ENCODE assay signal across 8 cellular contexts in genomic region chr9:9942764-9943424, GRCh38.
DNase-seq lines count a peak whose midpoint lies in the region; ATAC-seq, FAIRE-seq and TF ChIP-seq lines count a peak whose summit lies in the region.

No MANE protein-coding gene starts in this region.

- intact Hi-C loops in natural killer cell (cut with micrococcal nuclease) = no loop called here

- H3K9me3 Mint-ChIP-seq in natural killer cell = no peaks in the 10 kb centered on the region
- H3K9me3 Mint-ChIP-seq in natural killer cell treated with Interleukin-12 subunit alpha and Interleukin-12 subunit beta and Interleukin-15 and Interleukin-18, amount 100 ng/mL, for 72 hours = no peaks in the 10 kb centered on the region

- H3K4me3 Mint-ChIP-seq in natural killer cell = no peak overlapping the region
- H3K4me3 Mint-ChIP-seq in natural killer cell treated with Interleukin-12 subunit alpha and Interleukin-12 subunit beta and Interleukin-15 and Interleukin-18, amount 100 ng/mL, for 72 hours = no peak overlapping the region

- H3K27me3 Mint-ChIP-seq in natural killer cell (ENCODE audit: low read depth in 2 of 2) = no peaks in the 10 kb centered on the region
- no peaks in the 10 kb centered on the region for H3K27me3 Mint-ChIP-seq in natural killer cell treated with Interleukin-12 subunit alpha and Interleukin-12 subunit beta and Interleukin-15 and Interleukin-18, amount 100 ng/mL, for 72 hours

- DNase-seq in natural killer cell (peak; percentile 16), NCI-H146 (lab: John Stamatoyannopoulos, UW) (peak; percentile 84), bronchial epithelial cell (ENCODE audit: low read depth) (peak; percentile 58), kidney epithelial cell (ENCODE audit: low read depth) (no peak)
- no peak for DNase-seq in natural killer cell treated with Interleukin-12 subunit alpha and Interleukin-12 subunit beta and Interleukin-15 and Interleukin-18, amount 100 ng/mL, for 72 hours (ENCODE audit: low spot score)
- DNase-seq in stimulated activated CD4-positive, alpha-beta T cell treated with anti-CD3 and anti-CD28 coated beads, Interleukin-2, amount 100 ng/mL, for 48 hours = peak; percentile 39 to 44

- FAIRE-seq in TTC549 (lab: Jason Lieb, UNC) (peak; percentile 49), bronchial epithelial cell (lab: Jason Lieb, UNC) (no peak)

- ATAC-seq in natural killer cell (peak in 1 of 3 donors; percentile 61), HG02763 (IDR thresholded peaks at IDR 0.05; ENCODE audit: unreplicated experiment) (peak; percentile 86)
- ATAC-seq in natural killer cell treated with Interleukin-12 subunit alpha and Interleukin-12 subunit beta and Interleukin-15 and Interleukin-18, amount 100 ng/mL, for 72 hours = no peak

- no peaks in the 10 kb centered on the region for H3K4me1 Mint-ChIP-seq in natural killer cell
- H3K4me1 Mint-ChIP-seq in natural killer cell treated with Interleukin-12 subunit alpha and Interleukin-12 subunit beta and Interleukin-15 and Interleukin-18, amount 100 ng/mL, for 72 hours (ENCODE audit: low read depth in 2 of 2) = no peaks in the 10 kb centered on the region

- H3K4me3 ChIP-seq in bronchial epithelial cell (ENCODE audit: low read depth, low read length) = no peak overlapping the region
- no peak overlapping the region for H3K4me3 ChIP-seq in kidney epithelial cell (ENCODE audit: low read depth, low read length)

- H3K36me3 ChIP-seq in bronchial epithelial cell (ENCODE audit: control insufficient read depth, insufficient read depth, low read length) (no peaks in the 10 kb centered on the region), kidney epithelial cell (ENCODE audit: control insufficient read depth, insufficient read depth, low read length) (no peaks in the 10 kb centered on the region)

- H3K27ac Mint-ChIP-seq in natural killer cell = no peak overlapping the region
- H3K27ac Mint-ChIP-seq in natural killer cell treated with Interleukin-12 subunit alpha and Interleukin-12 subunit beta and Interleukin-15 and Interleukin-18, amount 100 ng/mL, for 72 hours = no peak overlapping the region

- no peaks in the 10 kb centered on the region for H3K36me3 Mint-ChIP-seq in natural killer cell
- no peaks in the 10 kb centered on the region for H3K36me3 Mint-ChIP-seq in natural killer cell treated with Interleukin-12 subunit alpha and Interleukin-12 subunit beta and Interleukin-15 and Interleukin-18, amount 100 ng/mL, for 72 hours

- no peaks in the 10 kb centered on the region for H3K27me3 ChIP-seq in bronchial epithelial cell (ENCODE audit: control insufficient read depth, insufficient read depth, low read length)
- no peaks in the 10 kb centered on the region for H3K27me3 ChIP-seq in kidney epithelial cell (ENCODE audit: control insufficient read depth, insufficient read depth, low read length)

- TF ChIP-seq CTCF in natural killer cell (IDR thresholded peaks at IDR 0.05) = peak; percentile 73
- peak; percentile 86 for TF ChIP-seq CTCF in bronchial epithelial cell (IDR thresholded peaks at IDR 0.05; ENCODE audit: insufficient read depth, low read length, severe bottlenecking)
- TF ChIP-seq CTCF in kidney epithelial cell (IDR thresholded peaks at IDR 0.05; ENCODE audit: insufficient read depth, low read length, poor library complexity, severe bottlenecking) = peak; percentile 87

Comparison
In these comparisons a context has a peak if more than half of its experiments do, and no peak if none do; other contexts are left out.
1. DNase-seq: peak in natural killer cell (single experiment), NCI-H146 (single experiment), bronchial epithelial cell (single experiment) and stimulated activated CD4-positive, alpha-beta T cell treated with anti-CD3 and anti-CD28 coated beads, Interleukin-2, amount 100 ng/mL, for 48 hours (2 of 2); none in natural killer cell treated with Interleukin-12 subunit alpha and Interleukin-12 subunit beta and Interleukin-15 and Interleukin-18, amount 100 ng/mL, for 72 hours (single experiment) and kidney epithelial cell (single experiment).
2. Peak in every context shown above with its lines, with median percentiles within 50 percentile points of each other: CTCF ChIP-seq.